1 cellular context compared by ENCODE assay signal in the genomic region with DNA sequence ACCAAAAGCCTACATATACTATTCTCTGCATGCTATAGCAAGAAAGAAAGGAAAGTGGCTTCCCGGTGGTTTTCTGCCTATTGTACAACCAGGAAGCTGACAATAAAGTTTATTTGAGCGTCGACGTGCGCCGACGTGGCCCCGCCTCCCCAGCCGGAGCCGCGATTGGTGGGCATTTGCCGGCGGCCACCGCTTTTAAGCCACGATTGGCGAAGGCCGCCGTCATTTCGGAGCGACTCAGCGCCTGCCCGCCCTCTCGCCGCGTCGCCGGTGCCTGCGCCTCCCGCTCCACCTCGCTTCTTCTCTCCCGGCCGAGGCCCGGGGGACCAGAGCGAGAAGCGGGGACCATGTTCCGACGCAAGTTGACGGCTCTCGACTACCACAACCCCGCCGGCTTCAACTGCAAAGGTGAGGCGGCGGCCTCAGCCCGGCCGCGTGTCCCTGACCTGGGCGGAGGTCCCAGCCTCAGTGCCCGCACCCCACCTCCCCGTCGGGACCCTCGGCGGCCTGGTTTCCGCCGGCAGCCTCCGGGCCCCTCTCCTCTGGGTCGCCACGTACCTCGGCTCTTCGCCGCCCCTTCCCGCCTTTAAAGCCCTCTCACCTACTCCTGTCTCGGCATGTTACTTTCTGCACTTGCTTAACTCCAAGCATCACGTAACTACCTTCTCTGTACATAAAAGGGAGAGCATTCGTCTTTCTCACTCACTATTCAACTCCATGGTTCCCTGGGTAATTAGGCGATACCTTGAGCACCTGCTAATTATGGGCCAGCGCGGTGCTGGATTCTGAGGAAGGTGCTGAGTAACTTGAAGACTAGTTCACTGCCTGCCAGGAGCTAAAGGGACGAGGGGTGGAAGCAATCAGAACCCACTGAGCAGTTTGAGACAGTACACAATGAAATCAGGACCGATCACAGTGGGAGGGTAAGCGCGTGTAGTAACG.
TF ChIP-seq lines count a peak whose summit lies in the region.

Gene RTRAF (plus strand): TSS at position 254 of the 942 bp plus-strand sequence. CDS start 94 bp downstream, at position 348.

TF ChIP-seq in GM12878, 131 proteins besides CTCF, POLR2A, EP300 and RAD21 (continued from another document and continues in another):
- 0 out of 4 replicates have a peak, but pooled peaks of 1 of the 2 experiments have one; percentile 36 for TF ChIP-seq SRF (IDR thresholded peaks at IDR 0.05; ENCODE audit: low read depth in 2 of 2, low read length in 2 of 2)
- no peak for TF ChIP-seq USF2 (IDR thresholded peaks at IDR 0.05; ENCODE audit: borderline replicate concordance, low read depth, low read length)
- TF ChIP-seq, protein P1, sequence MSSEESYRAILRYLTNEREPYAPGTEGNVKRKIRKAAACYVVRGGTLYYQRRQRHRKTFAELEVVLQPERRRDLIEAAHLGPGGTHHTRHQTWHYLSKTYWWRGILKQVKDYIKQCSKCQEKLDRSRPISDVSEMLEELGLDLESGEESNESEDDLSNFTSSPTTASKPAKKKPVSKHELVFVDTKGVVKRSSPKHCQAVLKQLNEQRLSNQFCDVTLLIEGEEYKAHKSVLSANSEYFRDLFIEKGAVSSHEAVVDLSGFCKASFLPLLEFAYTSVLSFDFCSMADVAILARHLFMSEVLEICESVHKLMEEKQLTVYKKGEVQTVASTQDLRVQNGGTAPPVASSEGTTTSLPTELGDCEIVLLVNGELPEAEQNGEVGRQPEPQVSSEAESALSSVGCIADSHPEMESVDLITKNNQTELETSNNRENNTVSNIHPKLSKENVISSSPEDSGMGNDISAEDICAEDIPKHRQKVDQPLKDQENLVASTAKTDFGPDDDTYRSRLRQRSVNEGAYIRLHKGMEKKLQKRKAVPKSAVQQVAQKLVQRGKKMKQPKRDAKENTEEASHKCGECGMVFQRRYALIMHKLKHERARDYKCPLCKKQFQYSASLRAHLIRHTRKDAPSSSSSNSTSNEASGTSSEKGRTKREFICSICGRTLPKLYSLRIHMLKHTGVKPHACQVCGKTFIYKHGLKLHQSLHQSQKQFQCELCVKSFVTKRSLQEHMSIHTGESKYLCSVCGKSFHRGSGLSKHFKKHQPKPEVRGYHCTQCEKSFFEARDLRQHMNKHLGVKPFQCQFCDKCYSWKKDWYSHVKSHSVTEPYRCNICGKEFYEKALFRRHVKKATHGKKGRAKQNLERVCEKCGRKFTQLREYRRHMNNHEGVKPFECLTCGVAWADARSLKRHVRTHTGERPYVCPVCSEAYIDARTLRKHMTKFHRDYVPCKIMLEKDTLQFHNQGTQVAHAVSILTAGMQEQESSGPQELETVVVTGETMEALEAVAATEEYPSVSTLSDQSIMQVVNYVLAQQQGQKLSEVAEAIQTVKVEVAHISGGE (CRISPR knock-in tag; IDR thresholded peaks at IDR 0.05): no peak
- TF ChIP-seq NRF1 (conservative IDR thresholded peaks at IDR 0.05; ENCODE audit: low read depth, low read length): no peak
- TF ChIP-seq ASH2L (IDR thresholded peaks at IDR 0.05; ENCODE audit: borderline replicate concordance, low read depth): no peak; the same call in 1 of the 2 replicates
- TF ChIP-seq CEBPB (IDR thresholded peaks at IDR 0.05; ENCODE audit: borderline replicate concordance in 1 of 2, low read depth in 2 of 2, low read length in 2 of 2): no peak
- no peak for TF ChIP-seq FOXM1 (IDR thresholded peaks at IDR 0.05; ENCODE audit: low read depth, low read length)
- peak; percentile 51; the same call in 1 of the 3 replicates for TF ChIP-seq POU2F2 (IDR thresholded peaks at IDR 0.05; ENCODE audit: borderline replicate concordance, low read depth, low read length)
- peak; percentile 41; the same call in 1 of the 2 replicates for TF ChIP-seq BACH1 (IDR thresholded peaks at IDR 0.05; ENCODE audit: borderline replicate concordance)
- TF ChIP-seq TBL1XR1 (IDR thresholded peaks at IDR 0.05; ENCODE audit: low read depth, low read length): no peak
- TF ChIP-seq SMAD5 (IDR thresholded peaks at IDR 0.05; ENCODE audit: low read depth): peak; percentile 66; the same call in 1 of the 2 replicates
- TF ChIP-seq KDM1A (IDR thresholded peaks at IDR 0.05; ENCODE audit: borderline replicate concordance): no peak
- no peak for TF ChIP-seq SREBF2 (IDR thresholded peaks at IDR 0.05; ENCODE audit: low read length)
- 0 out of 2 replicates have a peak, but pooled peaks have one; percentile 53 for TF ChIP-seq CBX5 (IDR thresholded peaks at IDR 0.05; ENCODE audit: low read depth)
- TF ChIP-seq, protein P2, sequence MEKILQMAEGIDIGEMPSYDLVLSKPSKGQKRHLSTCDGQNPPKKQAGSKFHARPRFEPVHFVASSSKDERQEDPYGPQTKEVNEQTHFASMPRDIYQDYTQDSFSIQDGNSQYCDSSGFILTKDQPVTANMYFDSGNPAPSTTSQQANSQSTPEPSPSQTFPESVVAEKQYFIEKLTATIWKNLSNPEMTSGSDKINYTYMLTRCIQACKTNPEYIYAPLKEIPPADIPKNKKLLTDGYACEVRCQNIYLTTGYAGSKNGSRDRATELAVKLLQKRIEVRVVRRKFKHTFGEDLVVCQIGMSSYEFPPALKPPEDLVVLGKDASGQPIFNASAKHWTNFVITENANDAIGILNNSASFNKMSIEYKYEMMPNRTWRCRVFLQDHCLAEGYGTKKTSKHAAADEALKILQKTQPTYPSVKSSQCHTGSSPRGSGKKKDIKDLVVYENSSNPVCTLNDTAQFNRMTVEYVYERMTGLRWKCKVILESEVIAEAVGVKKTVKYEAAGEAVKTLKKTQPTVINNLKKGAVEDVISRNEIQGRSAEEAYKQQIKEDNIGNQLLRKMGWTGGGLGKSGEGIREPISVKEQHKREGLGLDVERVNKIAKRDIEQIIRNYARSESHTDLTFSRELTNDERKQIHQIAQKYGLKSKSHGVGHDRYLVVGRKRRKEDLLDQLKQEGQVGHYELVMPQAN (conservative IDR thresholded peaks at IDR 0.05): 0 out of 2 replicates have a peak, but pooled peaks have one; percentile 65
- no peak for TF ChIP-seq IRF4 (IDR thresholded peaks at IDR 0.05; ENCODE audit: low read depth, low read length)
- TF ChIP-seq RCOR1 (conservative IDR thresholded peaks at IDR 0.05; ENCODE audit: low read depth, low read length): no peak
- TF ChIP-seq SIN3A (IDR thresholded peaks at IDR 0.05; ENCODE audit: low read depth, low read length): no peak
- TF ChIP-seq NBN (IDR thresholded peaks at IDR 0.05): 0 out of 2 replicates have a peak, but pooled peaks have one; percentile 59
- TF ChIP-seq YY1 (IDR thresholded peaks at IDR 0.05; ENCODE audit: low read depth, low read length): peak; percentile 60; the same call in 1 of the 2 replicates
- TF ChIP-seq KLF5 (IDR thresholded peaks at IDR 0.05; ENCODE audit: partially characterized antibody): peak; percentile 35
- peak; percentile 96 for TF ChIP-seq TARDBP (IDR thresholded peaks at IDR 0.05; ENCODE audit: borderline replicate concordance)
- no peak for TF ChIP-seq CHD4 (IDR thresholded peaks at IDR 0.05)
- no peak for TF ChIP-seq BMI1 (IDR thresholded peaks at IDR 0.05; ENCODE audit: borderline replicate concordance)
- peak; percentile 64; the same call in 1 of the 2 replicates for TF ChIP-seq HSF1 (IDR thresholded peaks at IDR 0.05; ENCODE audit: low read depth, low read length)
- TF ChIP-seq, protein P3, sequence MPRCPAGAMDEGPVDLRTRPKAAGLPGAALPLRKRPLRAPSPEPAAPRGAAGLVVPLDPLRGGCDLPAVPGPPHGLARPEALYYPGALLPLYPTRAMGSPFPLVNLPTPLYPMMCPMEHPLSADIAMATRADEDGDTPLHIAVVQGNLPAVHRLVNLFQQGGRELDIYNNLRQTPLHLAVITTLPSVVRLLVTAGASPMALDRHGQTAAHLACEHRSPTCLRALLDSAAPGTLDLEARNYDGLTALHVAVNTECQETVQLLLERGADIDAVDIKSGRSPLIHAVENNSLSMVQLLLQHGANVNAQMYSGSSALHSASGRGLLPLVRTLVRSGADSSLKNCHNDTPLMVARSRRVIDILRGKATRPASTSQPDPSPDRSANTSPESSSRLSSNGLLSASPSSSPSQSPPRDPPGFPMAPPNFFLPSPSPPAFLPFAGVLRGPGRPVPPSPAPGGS (IDR thresholded peaks at IDR 0.05; ENCODE audit: borderline replicate concordance, insufficient read depth, low read depth, low read length, poor library complexity, severe bottlenecking): no peak
- no peak; the same call in 1 of the 2 replicates for TF ChIP-seq ZNF24 (IDR thresholded peaks at IDR 0.05)
- peak; percentile 90 for TF ChIP-seq RUNX3 (IDR thresholded peaks at IDR 0.05; ENCODE audit: low read length)
- TF ChIP-seq, protein P4, sequence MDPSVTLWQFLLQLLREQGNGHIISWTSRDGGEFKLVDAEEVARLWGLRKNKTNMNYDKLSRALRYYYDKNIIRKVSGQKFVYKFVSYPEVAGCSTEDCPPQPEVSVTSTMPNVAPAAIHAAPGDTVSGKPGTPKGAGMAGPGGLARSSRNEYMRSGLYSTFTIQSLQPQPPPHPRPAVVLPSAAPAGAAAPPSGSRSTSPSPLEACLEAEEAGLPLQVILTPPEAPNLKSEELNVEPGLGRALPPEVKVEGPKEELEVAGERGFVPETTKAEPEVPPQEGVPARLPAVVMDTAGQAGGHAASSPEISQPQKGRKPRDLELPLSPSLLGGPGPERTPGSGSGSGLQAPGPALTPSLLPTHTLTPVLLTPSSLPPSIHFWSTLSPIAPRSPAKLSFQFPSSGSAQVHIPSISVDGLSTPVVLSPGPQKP (IDR thresholded peaks at IDR 0.05; ENCODE audit: low read depth, low read length): no peak; the same call in 1 of the 2 replicates
- TF ChIP-seq SREBF1 (IDR thresholded peaks at IDR 0.05; ENCODE audit: low read length): no peak
- TF ChIP-seq HDGF (IDR thresholded peaks at IDR 0.05): no peak
- TF ChIP-seq, protein P5, sequence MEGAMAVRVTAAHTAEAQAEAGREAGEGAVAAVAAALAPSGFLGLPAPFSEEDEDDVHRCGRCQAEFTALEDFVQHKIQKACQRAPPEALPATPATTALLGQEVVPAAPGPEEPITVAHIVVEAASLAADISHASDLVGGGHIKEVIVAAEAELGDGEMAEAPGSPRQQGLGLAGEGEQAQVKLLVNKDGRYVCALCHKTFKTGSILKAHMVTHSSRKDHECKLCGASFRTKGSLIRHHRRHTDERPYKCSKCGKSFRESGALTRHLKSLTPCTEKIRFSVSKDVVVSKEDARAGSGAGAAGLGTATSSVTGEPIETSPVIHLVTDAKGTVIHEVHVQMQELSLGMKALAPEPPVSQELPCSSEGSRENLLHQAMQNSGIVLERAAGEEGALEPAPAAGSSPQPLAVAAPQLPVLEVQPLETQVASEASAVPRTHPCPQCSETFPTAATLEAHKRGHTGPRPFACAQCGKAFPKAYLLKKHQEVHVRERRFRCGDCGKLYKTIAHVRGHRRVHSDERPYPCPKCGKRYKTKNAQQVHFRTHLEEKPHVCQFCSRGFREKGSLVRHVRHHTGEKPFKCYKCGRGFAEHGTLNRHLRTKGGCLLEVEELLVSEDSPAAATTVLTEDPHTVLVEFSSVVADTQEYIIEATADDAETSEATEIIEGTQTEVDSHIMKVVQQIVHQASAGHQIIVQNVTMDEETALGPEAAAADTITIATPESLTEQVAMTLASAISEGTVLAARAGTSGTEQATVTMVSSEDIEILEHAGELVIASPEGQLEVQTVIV (IDR thresholded peaks at IDR 0.05; ENCODE audit: borderline replicate concordance, partially characterized antibody): no peak
- 0 out of 2 replicates have a peak, but pooled peaks have one; percentile 20 for TF ChIP-seq BCL11A (IDR thresholded peaks at IDR 0.05; ENCODE audit: low read depth, low read length)
- no peak for TF ChIP-seq NR2F1 (conservative IDR thresholded peaks at IDR 0.05)
- no peak; the same call in 1 of the 2 replicates for TF ChIP-seq PAX5 (IDR thresholded peaks at IDR 0.05; ENCODE audit: borderline replicate concordance, low read depth, low read length)
- TF ChIP-seq NFYA (IDR thresholded peaks at IDR 0.05; ENCODE audit: borderline replicate concordance, low read depth, low read length): no peak; the same call in 1 of the 2 replicates
- peak; percentile 62; the same call in 1 of the 2 replicates for TF ChIP-seq TCF7 (IDR thresholded peaks at IDR 0.05; ENCODE audit: borderline replicate concordance)
- peak; percentile 98 for TF ChIP-seq SP1 (IDR thresholded peaks at IDR 0.05; ENCODE audit: low read depth, low read length)
- TF ChIP-seq, protein P6, sequence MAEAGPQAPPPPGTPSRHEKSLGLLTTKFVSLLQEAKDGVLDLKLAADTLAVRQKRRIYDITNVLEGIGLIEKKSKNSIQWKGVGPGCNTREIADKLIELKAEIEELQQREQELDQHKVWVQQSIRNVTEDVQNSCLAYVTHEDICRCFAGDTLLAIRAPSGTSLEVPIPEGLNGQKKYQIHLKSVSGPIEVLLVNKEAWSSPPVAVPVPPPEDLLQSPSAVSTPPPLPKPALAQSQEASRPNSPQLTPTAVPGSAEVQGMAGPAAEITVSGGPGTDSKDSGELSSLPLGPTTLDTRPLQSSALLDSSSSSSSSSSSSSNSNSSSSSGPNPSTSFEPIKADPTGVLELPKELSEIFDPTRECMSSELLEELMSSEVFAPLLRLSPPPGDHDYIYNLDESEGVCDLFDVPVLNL (IDR thresholded peaks at IDR 0.05; ENCODE audit: low read depth, low read length): peak; percentile 12; the same call in 1 of the 2 replicates
- TF ChIP-seq IKZF2 (IDR thresholded peaks at IDR 0.05): no peak
- no peak for TF ChIP-seq YBX1 (IDR thresholded peaks at IDR 0.05)
- peak; percentile 51; the same call in 1 of the 2 replicates for TF ChIP-seq GATAD2B (conservative IDR thresholded peaks at IDR 0.05; ENCODE audit: low read depth)
- no peak for TF ChIP-seq MEF2A (IDR thresholded peaks at IDR 0.05; ENCODE audit: insufficient read depth, low read depth, low read length)
